In genomic region chr11:62614275-62614674, GRCh38 we compare ENCODE assay signal across 8 cellular contexts. TPM values are rescaled to one million over a fixed set of nuclear protein-coding genes. Genes with fewer than 3 reads are reported as not detected.
DNase-seq lines count a peak whose midpoint lies in the region; ATAC-seq, FAIRE-seq and TF ChIP-seq lines count a peak whose summit lies in the region.

No MANE protein-coding gene starts in this region.

- no peaks in the 10 kb centered on the region for H3K9me3 Mint-ChIP-seq in T-helper 2 cell treated with Interferon-gamma antibody and Interleukin-4, amounts not matched to agents 5 μg/mL and 100 μg/mL, for 36 hours
- no peaks in the 10 kb centered on the region for H3K9me3 Mint-ChIP-seq in activated T-helper 2 cell treated with anti-CD3 and anti-CD28 coated beads, Interferon-gamma antibody, Interleukin-2, Interleukin-4, amounts not matched to agents 10 μg/mL and 5 μg/mL and 100 μg/mL, durations not matched to agents 14 hours and 24 hours and 36 hours

- intact Hi-C loops in activated T-helper 2 cell treated with anti-CD3 and anti-CD28 coated beads, Interferon-gamma antibody, Interleukin-2, Interleukin-4, amounts not matched to agents 10 μg/mL and 5 μg/mL and 100 μg/mL, durations not matched to agents 14 hours and 24 hours and 36 hours (cut with micrococcal nuclease), result loop anchor here (5.0 kb wide), 1 partner anchor 42 kb away; the partner anchor contains the start of gene EEF1G
- intact Hi-C loops in HepG2 (cut with micrococcal nuclease; ENCODE audit: unreplicated experiment), result loop anchor here (5.0 kb wide), 1 partner anchor 38 kb away; the partner anchor contains the start of gene INTS5

- TF ChIP-seq EP300 in HepG2 (IDR thresholded peaks at IDR 0.05; ENCODE audit: low read depth in 2 of 2, low read length in 2 of 2), result no peak
- no peak for TF ChIP-seq EP300 in HepG2 (CRISPR knock-in tag; IDR thresholded peaks at IDR 0.05; ENCODE audit: borderline replicate concordance)
- no peak for TF ChIP-seq EP300 in suprapubic skin (IDR thresholded peaks at IDR 0.05)

- CTCF ChIA-PET in HepG2 (lab: Yijun Ruan, JAX; ENCODE audit: low intra/inter-chr PET ratio, low total read pairs), result no interaction called here

- no peaks in the 10 kb centered on the region for H4K20me1 ChIP-seq in HepG2 (ENCODE audit: insufficient read depth, low read length)

- 54% methylated on average over 8 of the region's 8 CpGs for WGBS in HepG2 (ENCODE audit: low lambda C conversion rate)
- 59% methylated on average over 8 of the region's 8 CpGs for WGBS in suprapubic skin

- H2AFZ ChIP-seq in HepG2 (ENCODE audit: low read length), result no peak overlapping the region

- no peak for DNase-seq in T-helper 2 cell treated with Interferon-gamma antibody and Interleukin-4, amounts not matched to agents 5 μg/mL and 100 μg/mL, for 36 hours (ENCODE audit: low spot score)
- DNase-seq in T-helper 2 cell, result no peak
- no peak for DNase-seq in activated T-helper 2 cell treated with anti-CD3 and anti-CD28 coated beads, Interferon-gamma antibody, Interleukin-2, Interleukin-4, amounts not matched to agents 10 μg/mL and 5 μg/mL and 100 μg/mL, durations not matched to agents 14 hours and 24 hours and 36 hours (ENCODE audit: low spot score)
- DNase-seq in HepG2 (ENCODE audit: low spot score), result peak; percentile 35
- no peak for DNase-seq in suprapubic skin (ENCODE audit: low spot score in 2 of 2)
- DNase-seq in DMS153 treated with DMSO at 0.1 percent for 48 hours (lab: John Stamatoyannopoulos, UW; ENCODE audit: unreplicated experiment), result no peak

- H3K9ac ChIP-seq in HepG2 (ENCODE audit: insufficient read depth, low read depth, low read length), result no peak overlapping the region

- H3K27ac Mint-ChIP-seq in T-helper 2 cell treated with Interferon-gamma antibody and Interleukin-4, amounts not matched to agents 5 μg/mL and 100 μg/mL, for 36 hours, result peak overlapping the region; percentile 76
- peak overlapping the region; percentile 71 for H3K27ac Mint-ChIP-seq in activated T-helper 2 cell treated with anti-CD3 and anti-CD28 coated beads, Interferon-gamma antibody, Interleukin-2, Interleukin-4, amounts not matched to agents 10 μg/mL and 5 μg/mL and 100 μg/mL, durations not matched to agents 14 hours and 24 hours and 36 hours

- no peaks in the 10 kb centered on the region for H3K27me3 Mint-ChIP-seq in T-helper 2 cell treated with Interferon-gamma antibody and Interleukin-4, amounts not matched to agents 5 μg/mL and 100 μg/mL, for 36 hours (ENCODE audit: low read depth)
- H3K27me3 Mint-ChIP-seq in activated T-helper 2 cell treated with anti-CD3 and anti-CD28 coated beads, Interferon-gamma antibody, Interleukin-2, Interleukin-4, amounts not matched to agents 10 μg/mL and 5 μg/mL and 100 μg/mL, durations not matched to agents 14 hours and 24 hours and 36 hours (ENCODE audit: low read depth), result no peaks in the 10 kb centered on the region

- no peak for FAIRE-seq in HepG2 (lab: Jason Lieb, UNC)

- no peak for TF ChIP-seq CTCF in HepG2 (CRISPR knock-in tag; IDR thresholded peaks at IDR 0.05)
- TF ChIP-seq CTCF in suprapubic skin (IDR thresholded peaks at IDR 0.05), result no peak

- peaks cover 30% of the 10 kb centered on the region for H3K36me3 Mint-ChIP-seq in T-helper 2 cell treated with Interferon-gamma antibody and Interleukin-4, amounts not matched to agents 5 μg/mL and 100 μg/mL, for 36 hours (ENCODE audit: low read depth)
- peaks cover 50% of the 10 kb centered on the region for H3K36me3 Mint-ChIP-seq in activated T-helper 2 cell treated with anti-CD3 and anti-CD28 coated beads, Interferon-gamma antibody, Interleukin-2, Interleukin-4, amounts not matched to agents 10 μg/mL and 5 μg/mL and 100 μg/mL, durations not matched to agents 14 hours and 24 hours and 36 hours (ENCODE audit: low read depth)

- H3K79me2 ChIP-seq in HepG2 (ENCODE audit: insufficient read depth, low read length), result peaks cover 2% of the 10 kb centered on the region

- H3K4me1 Mint-ChIP-seq in T-helper 2 cell treated with Interferon-gamma antibody and Interleukin-4, amounts not matched to agents 5 μg/mL and 100 μg/mL, for 36 hours (ENCODE audit: low read depth), result peaks cover 26% of the 10 kb centered on the region
- peaks cover 32% of the 10 kb centered on the region for H3K4me1 Mint-ChIP-seq in activated T-helper 2 cell treated with anti-CD3 and anti-CD28 coated beads, Interferon-gamma antibody, Interleukin-2, Interleukin-4, amounts not matched to agents 10 μg/mL and 5 μg/mL and 100 μg/mL, durations not matched to agents 14 hours and 24 hours and 36 hours (ENCODE audit: low read depth)

- ATAC-seq in HepG2, result peak; percentile 2; the same call in 1 of the 3 replicates
- no peak for ATAC-seq in GM18870 (IDR thresholded peaks at IDR 0.05; ENCODE audit: unreplicated experiment)
- ATAC-seq in HG03432 (IDR thresholded peaks at IDR 0.05; ENCODE audit: unreplicated experiment), result no peak

- H3K4me3 ChIP-seq in HepG2 (replicated peaks in 1 of 3; ENCODE audit: insufficient read depth in 1 of 3, low read depth in 2 of 3, low read length in 3 of 3) (no peak overlapping the region), suprapubic skin (no peak overlapping the region)

- no peak for TF ChIP-seq POLR2A in HepG2 (IDR thresholded peaks at IDR 0.05; ENCODE audit: insufficient read depth in 1 of 2, low read depth in 2 of 2, low read length in 2 of 2)
- TF ChIP-seq POLR2A in suprapubic skin (IDR thresholded peaks at IDR 0.05), result no peak

- H3K27me3 ChIP-seq in HepG2 (ENCODE audit: control insufficient read depth in 1 of 2, insufficient read depth in 2 of 2, low read length in 2 of 2), result no peaks in the 10 kb centered on the region; a peak in 1 of 5 replicates
- no peaks in the 10 kb centered on the region for H3K27me3 ChIP-seq in suprapubic skin

- H3K36me3 ChIP-seq in HepG2 (replicated peaks in 1 of 2; ENCODE audit: control insufficient read depth in 1 of 2, insufficient read depth in 2 of 2, low read length in 2 of 2) (no peaks in the 10 kb centered on the region), suprapubic skin (peaks cover 36% of the 10 kb centered on the region)

- TF ChIP-seq RAD21 in HepG2 (CRISPR knock-in tag; IDR thresholded peaks at IDR 0.05), result no peak

- H3K4me2 ChIP-seq in HepG2 (ENCODE audit: low read depth, low read length), result 0 out of 2 replicates have a peak overlapping the region, but pooled peaks have one; percentile 4

- in situ Hi-C loops in HepG2 (cut with HindIII; ENCODE audit: extremely low pct_ligation_motif_present, low pct_unique_long_range_greater_than_20kb), result no loop called here

- H3K4me1 ChIP-seq in HepG2 (ENCODE audit: insufficient read depth, low read length) (peaks cover 48% of the 10 kb centered on the region), suprapubic skin (peaks cover 45% of the 10 kb centered on the region)

- H3K27ac ChIP-seq in HepG2 (ENCODE audit: extremely low read length, insufficient read depth, low read length), result peak overlapping the region; percentile 24
- peak overlapping the region; percentile 94 for H3K27ac ChIP-seq in suprapubic skin

- H3K9me3 ChIP-seq in HepG2 (ENCODE audit: low read length) (no peaks in the 10 kb centered on the region), suprapubic skin (no peaks in the 10 kb centered on the region)

- BruUV-seq in HepG2 (replicated peaks; lab: Mats Ljungman, UMichigan), result no TSS peak

- POLR2A ChIA-PET in HepG2 (lab: Yijun Ruan, JAX), result interaction anchor here (1.5 kb wide), 1 partner anchor 23 kb away, joined by 4 read pairs; the partner anchor contains the start of gene TUT1

- no peak overlapping the region for H3K4me3 Mint-ChIP-seq in T-helper 2 cell treated with Interferon-gamma antibody and Interleukin-4, amounts not matched to agents 5 μg/mL and 100 μg/mL, for 36 hours
- H3K4me3 Mint-ChIP-seq in activated T-helper 2 cell treated with anti-CD3 and anti-CD28 coated beads, Interferon-gamma antibody, Interleukin-2, Interleukin-4, amounts not matched to agents 10 μg/mL and 5 μg/mL and 100 μg/mL, durations not matched to agents 14 hours and 24 hours and 36 hours (ENCODE audit: low read depth), result no peak overlapping the region

RNA-seq across cellular contexts. Expression of gene ROM1, which starts 1.2 kb away (rescaled TPM):
- 1.4 and 2.8 TPM in 2 replicates for total RNA-seq in activated T-helper 2 cell treated with anti-CD3 and anti-CD28 coated beads, Interferon-gamma antibody, Interleukin-2, Interleukin-4, amounts not matched to agents 10 μg/mL and 5 μg/mL and 100 μg/mL, durations not matched to agents 14 hours and 24 hours and 36 hours
- total RNA-seq in HepG2 (2016; rRNA removed; fragmentation: Illumina TruSeq; extraction: Trizol), result 1.8 and 2.4 TPM in 2 replicates
- 2.8 and 4.2 TPM in 2 replicates for total RNA-seq in HepG2 (2016; cell fraction: cytosol; rRNA removed; fragmentation: Illumina TruSeq; extraction: Trizol; ENCODE audit: low read depth)
- 2.9 and 3.2 TPM in 2 replicates for total RNA-seq in HepG2 (2016; cell fraction: insoluble cytoplasmic fraction; rRNA removed; fragmentation: Illumina TruSeq; extraction: Trizol)
- 2.5 and 3.7 TPM in 2 replicates for total RNA-seq in HepG2 (2016; cell fraction: membrane; rRNA removed; fragmentation: Illumina TruSeq; extraction: Trizol)
- 1.0 and 2.0 TPM in 2 replicates for total RNA-seq in HepG2 (2016; cell fraction: nucleus; rRNA removed; fragmentation: Illumina TruSeq; extraction: Trizol)
- 1.2 and 1.6 TPM in 2 replicates for polyA plus RNA-seq in HepG2 (2011; rRNA removed)
- polyA plus RNA-seq in HepG2 (2011; cell fraction: cytosol; rRNA removed), result 1.3 and 1.4 TPM in 2 replicates
- polyA plus RNA-seq in HepG2 (2011; cell fraction: nucleus; rRNA removed), result 1.5 and 1.6 TPM in 2 replicates
- polyA plus RNA-seq in HepG2 (2012), result 1.0 and 1.8 TPM in 2 replicates
- polyA plus RNA-seq in HepG2 (2016; cell fraction: cytosol; fragmentation: Illumina TruSeq; extraction: Trizol; ENCODE audit: low read depth), result 3.0 and 3.4 TPM in 2 replicates
- polyA plus RNA-seq in HepG2 (2016; cell fraction: insoluble cytoplasmic fraction; fragmentation: Illumina TruSeq; extraction: Trizol; ENCODE audit: low read depth), result 1.7 and 1.9 TPM in 2 replicates
- 4.9 and 5.0 TPM in 2 replicates for polyA plus RNA-seq in HepG2 (2016; cell fraction: membrane; fragmentation: Illumina TruSeq; extraction: Trizol; ENCODE audit: low read depth)
- 1.8 and 3.1 TPM in 2 replicates for polyA plus RNA-seq in HepG2 (2016; cell fraction: nucleus; fragmentation: Illumina TruSeq; extraction: Trizol; ENCODE audit: insufficient read depth, low read depth)
- polyA minus RNA-seq in HepG2 (2011; rRNA and poly(A)+ RNA removed; ENCODE audit: low replicate concordance), result 0.92 and 3.5 TPM in 2 replicates
- polyA minus RNA-seq in HepG2 (2011; cell fraction: cytosol; rRNA and poly(A)+ RNA removed), result not detected in 2 replicates
- 0.39 TPM in 1 of 2 replicates, not detected in the other for polyA minus RNA-seq in HepG2 (2011; cell fraction: nucleus; rRNA and poly(A)+ RNA removed)
- 1 to 10 TPM in 3 of 4 donors, under 1 TPM in 1; 0.80 to 4.9 (median 2.3) TPM for total RNA-seq in suprapubic skin

RNA-seq across cellular contexts. Expression of gene EML3, which starts 1.7 kb away (rescaled TPM):
- 144 and 146 TPM in 2 replicates for total RNA-seq in activated T-helper 2 cell treated with anti-CD3 and anti-CD28 coated beads, Interferon-gamma antibody, Interleukin-2, Interleukin-4, amounts not matched to agents 10 μg/mL and 5 μg/mL and 100 μg/mL, durations not matched to agents 14 hours and 24 hours and 36 hours
- total RNA-seq in HepG2 (2016; rRNA removed; fragmentation: Illumina TruSeq; extraction: Trizol) (4.6 and 10.6 TPM in 2 replicates), suprapubic skin (10 to 100 TPM; 43.1 to 74.8 (median 55.8) TPM)
- total RNA-seq in HepG2 (2016; cell fraction: cytosol; rRNA removed; fragmentation: Illumina TruSeq; extraction: Trizol; ENCODE audit: low read depth), result 5.0 and 5.5 TPM in 2 replicates
- total RNA-seq in HepG2 (2016; cell fraction: insoluble cytoplasmic fraction; rRNA removed; fragmentation: Illumina TruSeq; extraction: Trizol), result 4.2 and 9.0 TPM in 2 replicates
- 4.8 and 7.0 TPM in 2 replicates for total RNA-seq in HepG2 (2016; cell fraction: membrane; rRNA removed; fragmentation: Illumina TruSeq; extraction: Trizol)
- total RNA-seq in HepG2 (2016; cell fraction: nucleus; rRNA removed; fragmentation: Illumina TruSeq; extraction: Trizol), result 9.2 and 9.5 TPM in 2 replicates
- 12.3 and 16.6 TPM in 2 replicates for polyA plus RNA-seq in HepG2 (2011; rRNA removed)
- polyA plus RNA-seq in HepG2 (2011; cell fraction: cytosol; rRNA removed), result 7.8 and 7.9 TPM in 2 replicates
- polyA plus RNA-seq in HepG2 (2011; cell fraction: nucleus; rRNA removed), result 105 and 119 TPM in 2 replicates
- polyA plus RNA-seq in HepG2 (2012), result 14.9 and 16.7 TPM in 2 replicates
- polyA plus RNA-seq in HepG2 (2016; cell fraction: cytosol; fragmentation: Illumina TruSeq; extraction: Trizol; ENCODE audit: low read depth), result 1.3 and 2.0 TPM in 2 replicates
- polyA plus RNA-seq in HepG2 (2016; cell fraction: insoluble cytoplasmic fraction; fragmentation: Illumina TruSeq; extraction: Trizol; ENCODE audit: low read depth), result 6.5 and 7.1 TPM in 2 replicates
- 2.2 and 2.5 TPM in 2 replicates for polyA plus RNA-seq in HepG2 (2016; cell fraction: membrane; fragmentation: Illumina TruSeq; extraction: Trizol; ENCODE audit: low read depth)
- 33.3 and 38.2 TPM in 2 replicates for polyA plus RNA-seq in HepG2 (2016; cell fraction: nucleus; fragmentation: Illumina TruSeq; extraction: Trizol; ENCODE audit: insufficient read depth, low read depth)
- 14.6 and 43.9 TPM in 2 replicates for polyA minus RNA-seq in HepG2 (2011; rRNA and poly(A)+ RNA removed; ENCODE audit: low replicate concordance)
- 3.8 and 6.3 TPM in 2 replicates for polyA minus RNA-seq in HepG2 (2011; cell fraction: cytosol; rRNA and poly(A)+ RNA removed)
- 11.2 and 14.0 TPM in 2 replicates for polyA minus RNA-seq in HepG2 (2011; cell fraction: nucleus; rRNA and poly(A)+ RNA removed)

RNA-seq across cellular contexts. Expression of gene B3GAT3, which starts 7.5 kb away (rescaled TPM):
- 70.0 and 81.4 TPM in 2 replicates for total RNA-seq in activated T-helper 2 cell treated with anti-CD3 and anti-CD28 coated beads, Interferon-gamma antibody, Interleukin-2, Interleukin-4, amounts not matched to agents 10 μg/mL and 5 μg/mL and 100 μg/mL, durations not matched to agents 14 hours and 24 hours and 36 hours
- total RNA-seq in HepG2 (2016; rRNA removed; fragmentation: Illumina TruSeq; extraction: Trizol) (8.4 and 21.3 TPM in 2 replicates), suprapubic skin (10 to 100 TPM; 29.9 to 54.1 (median 40.6) TPM)
- 7.6 and 8.5 TPM in 2 replicates for total RNA-seq in HepG2 (2016; cell fraction: cytosol; rRNA removed; fragmentation: Illumina TruSeq; extraction: Trizol; ENCODE audit: low read depth)
- total RNA-seq in HepG2 (2016; cell fraction: insoluble cytoplasmic fraction; rRNA removed; fragmentation: Illumina TruSeq; extraction: Trizol), result 7.2 and 20.6 TPM in 2 replicates
- 12.5 and 15.3 TPM in 2 replicates for total RNA-seq in HepG2 (2016; cell fraction: membrane; rRNA removed; fragmentation: Illumina TruSeq; extraction: Trizol)
- 17.4 and 18.9 TPM in 2 replicates for total RNA-seq in HepG2 (2016; cell fraction: nucleus; rRNA removed; fragmentation: Illumina TruSeq; extraction: Trizol)
- 26.1 and 40.4 TPM in 2 replicates for polyA plus RNA-seq in HepG2 (2011; rRNA removed)
- 30.3 and 46.6 TPM in 2 replicates for polyA plus RNA-seq in HepG2 (2011; cell fraction: cytosol; rRNA removed)
- polyA plus RNA-seq in HepG2 (2011; cell fraction: nucleus; rRNA removed), result 51.0 and 53.9 TPM in 2 replicates
- polyA plus RNA-seq in HepG2 (2012), result 10.7 and 25.1 TPM in 2 replicates
- polyA plus RNA-seq in HepG2 (2016; cell fraction: cytosol; fragmentation: Illumina TruSeq; extraction: Trizol; ENCODE audit: low read depth), result 9.0 and 11.1 TPM in 2 replicates
- polyA plus RNA-seq in HepG2 (2016; cell fraction: insoluble cytoplasmic fraction; fragmentation: Illumina TruSeq; extraction: Trizol; ENCODE audit: low read depth), result 9.2 and 10.9 TPM in 2 replicates
- 12.7 and 14.3 TPM in 2 replicates for polyA plus RNA-seq in HepG2 (2016; cell fraction: membrane; fragmentation: Illumina TruSeq; extraction: Trizol; ENCODE audit: low read depth)
- 47.6 and 51.7 TPM in 2 replicates for polyA plus RNA-seq in HepG2 (2016; cell fraction: nucleus; fragmentation: Illumina TruSeq; extraction: Trizol; ENCODE audit: insufficient read depth, low read depth)
- 21.5 and 23.9 TPM in 2 replicates for polyA minus RNA-seq in HepG2 (2011; rRNA and poly(A)+ RNA removed; ENCODE audit: low replicate concordance)
- 14.7 and 15.0 TPM in 2 replicates for polyA minus RNA-seq in HepG2 (2011; cell fraction: cytosol; rRNA and poly(A)+ RNA removed)
- polyA minus RNA-seq in HepG2 (2011; cell fraction: nucleus; rRNA and poly(A)+ RNA removed), result 4.8 and 5.2 TPM in 2 replicates

RNA-seq across cellular contexts. Expression of gene MTA2, which starts 12.6 kb away (rescaled TPM):
- 201 and 215 TPM in 2 replicates for total RNA-seq in activated T-helper 2 cell treated with anti-CD3 and anti-CD28 coated beads, Interferon-gamma antibody, Interleukin-2, Interleukin-4, amounts not matched to agents 10 μg/mL and 5 μg/mL and 100 μg/mL, durations not matched to agents 14 hours and 24 hours and 36 hours
- total RNA-seq in HepG2 (2016; rRNA removed; fragmentation: Illumina TruSeq; extraction: Trizol) (58.1 and 70.0 TPM in 2 replicates), suprapubic skin (100 to 1,000 TPM; 107 to 125 (median 110) TPM)
- total RNA-seq in HepG2 (2016; cell fraction: cytosol; rRNA removed; fragmentation: Illumina TruSeq; extraction: Trizol; ENCODE audit: low read depth), result 7.1 and 9.5 TPM in 2 replicates
- total RNA-seq in HepG2 (2016; cell fraction: insoluble cytoplasmic fraction; rRNA removed; fragmentation: Illumina TruSeq; extraction: Trizol), result 50.7 and 71.8 TPM in 2 replicates
- 25.5 and 28.8 TPM in 2 replicates for total RNA-seq in HepG2 (2016; cell fraction: membrane; rRNA removed; fragmentation: Illumina TruSeq; extraction: Trizol)
- 47.0 and 57.9 TPM in 2 replicates for total RNA-seq in HepG2 (2016; cell fraction: nucleus; rRNA removed; fragmentation: Illumina TruSeq; extraction: Trizol)
- polyA plus RNA-seq in HepG2 (2011; rRNA removed), result 14.0 and 16.8 TPM in 2 replicates
- 9.2 and 10.6 TPM in 2 replicates for polyA plus RNA-seq in HepG2 (2011; cell fraction: cytosol; rRNA removed)
- polyA plus RNA-seq in HepG2 (2011; cell fraction: nucleus; rRNA removed), result 53.6 and 67.6 TPM in 2 replicates
- 30.7 and 30.9 TPM in 2 replicates for polyA plus RNA-seq in HepG2 (2012)
- polyA plus RNA-seq in HepG2 (2016; cell fraction: cytosol; fragmentation: Illumina TruSeq; extraction: Trizol; ENCODE audit: low read depth), result 4.0 and 4.5 TPM in 2 replicates
- 47.2 and 53.8 TPM in 2 replicates for polyA plus RNA-seq in HepG2 (2016; cell fraction: insoluble cytoplasmic fraction; fragmentation: Illumina TruSeq; extraction: Trizol; ENCODE audit: low read depth)
- polyA plus RNA-seq in HepG2 (2016; cell fraction: membrane; fragmentation: Illumina TruSeq; extraction: Trizol; ENCODE audit: low read depth), result 12.6 and 14.0 TPM in 2 replicates
- polyA plus RNA-seq in HepG2 (2016; cell fraction: nucleus; fragmentation: Illumina TruSeq; extraction: Trizol; ENCODE audit: insufficient read depth, low read depth), result 121 and 126 TPM in 2 replicates
- 21.5 and 102 TPM in 2 replicates for polyA minus RNA-seq in HepG2 (2011; rRNA and poly(A)+ RNA removed; ENCODE audit: low replicate concordance)
- polyA minus RNA-seq in HepG2 (2011; cell fraction: cytosol; rRNA and poly(A)+ RNA removed), result 11.9 and 14.7 TPM in 2 replicates
- 37.2 and 50.7 TPM in 2 replicates for polyA minus RNA-seq in HepG2 (2011; cell fraction: nucleus; rRNA and poly(A)+ RNA removed)

RNA-seq across cellular contexts. Expression of gene TUT1, which starts 23.0 kb away (rescaled TPM):
- total RNA-seq in activated T-helper 2 cell treated with anti-CD3 and anti-CD28 coated beads, Interferon-gamma antibody, Interleukin-2, Interleukin-4, amounts not matched to agents 10 μg/mL and 5 μg/mL and 100 μg/mL, durations not matched to agents 14 hours and 24 hours and 36 hours, result 29.9 and 41.7 TPM in 2 replicates
- 8.5 and 9.7 TPM in 2 replicates for total RNA-seq in HepG2 (2016; rRNA removed; fragmentation: Illumina TruSeq; extraction: Trizol)
- 2.2 and 4.6 TPM in 2 replicates for total RNA-seq in HepG2 (2016; cell fraction: cytosol; rRNA removed; fragmentation: Illumina TruSeq; extraction: Trizol; ENCODE audit: low read depth)
- 6.9 and 10.1 TPM in 2 replicates for total RNA-seq in HepG2 (2016; cell fraction: insoluble cytoplasmic fraction; rRNA removed; fragmentation: Illumina TruSeq; extraction: Trizol)
- 3.7 and 6.0 TPM in 2 replicates for total RNA-seq in HepG2 (2016; cell fraction: membrane; rRNA removed; fragmentation: Illumina TruSeq; extraction: Trizol)
- 8.1 and 9.3 TPM in 2 replicates for total RNA-seq in HepG2 (2016; cell fraction: nucleus; rRNA removed; fragmentation: Illumina TruSeq; extraction: Trizol)
- polyA plus RNA-seq in HepG2 (2011; rRNA removed), result 14.3 and 17.5 TPM in 2 replicates
- polyA plus RNA-seq in HepG2 (2011; cell fraction: cytosol; rRNA removed), result 6.3 and 8.4 TPM in 2 replicates
- 43.5 and 52.1 TPM in 2 replicates for polyA plus RNA-seq in HepG2 (2011; cell fraction: nucleus; rRNA removed)
- 13.1 and 14.1 TPM in 2 replicates for polyA plus RNA-seq in HepG2 (2012)
- 2.4 and 2.7 TPM in 2 replicates for polyA plus RNA-seq in HepG2 (2016; cell fraction: cytosol; fragmentation: Illumina TruSeq; extraction: Trizol; ENCODE audit: low read depth)
- polyA plus RNA-seq in HepG2 (2016; cell fraction: insoluble cytoplasmic fraction; fragmentation: Illumina TruSeq; extraction: Trizol; ENCODE audit: low read depth), result 7.0 and 9.3 TPM in 2 replicates
- 3.7 and 4.0 TPM in 2 replicates for polyA plus RNA-seq in HepG2 (2016; cell fraction: membrane; fragmentation: Illumina TruSeq; extraction: Trizol; ENCODE audit: low read depth)
- 25.7 TPM in 2 replicates for polyA plus RNA-seq in HepG2 (2016; cell fraction: nucleus; fragmentation: Illumina TruSeq; extraction: Trizol; ENCODE audit: insufficient read depth, low read depth)
- polyA minus RNA-seq in HepG2 (2011; rRNA and poly(A)+ RNA removed; ENCODE audit: low replicate concordance), result 12.6 and 15.7 TPM in 2 replicates
- 4.7 and 8.8 TPM in 2 replicates for polyA minus RNA-seq in HepG2 (2011; cell fraction: cytosol; rRNA and poly(A)+ RNA removed)
- 3.9 and 9.4 TPM in 2 replicates for polyA minus RNA-seq in HepG2 (2011; cell fraction: nucleus; rRNA and poly(A)+ RNA removed)
- 10 to 100 TPM in 3 of 4 donors, 1 to 10 TPM in 1; 8.0 to 16.3 (median 12.5) TPM for total RNA-seq in suprapubic skin
